ENCODE assay signal across 1 cellular context in genomic region chr6:57813271-57814075, GRCh38.
TF ChIP-seq lines count a peak whose summit lies in the region.

No MANE protein-coding gene starts in this region.

TF ChIP-seq in GM23338, 12 proteins besides CTCF, POLR2A, EP300 and RAD21 (continued from another document):
- peak; percentile 49; the same call in 1 of the 2 replicates for TF ChIP-seq ZNF462 (CRISPR knock-in tag; IDR thresholded peaks at IDR 0.05)
